In the genomic region with DNA sequence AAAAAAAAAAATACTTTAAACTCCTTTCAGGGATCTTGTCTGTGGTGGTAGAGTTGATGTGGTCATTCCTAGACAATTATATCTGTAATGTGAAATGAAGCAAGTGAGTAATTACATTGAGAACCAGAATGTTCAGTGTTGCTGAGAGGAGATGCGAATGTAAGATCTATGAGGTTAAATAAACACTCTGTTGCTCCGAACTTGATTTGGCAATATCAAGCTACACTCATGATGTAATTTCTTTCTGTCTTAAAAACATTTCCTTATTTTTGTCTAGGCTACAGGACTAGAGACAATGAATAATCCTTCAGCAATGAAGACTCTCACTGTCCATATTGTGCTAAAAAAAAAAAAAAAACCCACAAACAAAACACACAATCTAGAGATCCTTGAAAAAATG, we compare ENCODE assay signal across 21 cellular contexts.
DNase-seq lines count a peak whose midpoint lies in the region; ATAC-seq, FAIRE-seq and TF ChIP-seq lines count a peak whose summit lies in the region.
"Had no signal": no experiment of that assay in that cellular context is flagged by ENCODE, and none has a peak within 500 bp of the region (broad histone marks: within the 10 kb centered on the region; RNA-seq: fewer than 3 reads in every experiment).

No MANE protein-coding gene starts in this region.

- H3K36me3 ChIP-seq in astrocyte (ENCODE audit: insufficient read depth, low read length) (no peaks in the 10 kb centered on the region), trophoblast cell (ENCODE audit: control insufficient read depth in 1 of 2, insufficient read depth in 2 of 2, low read length in 2 of 2) (peaks cover 0 to 2% of the 10 kb centered on the region in 2 experiments)
- H3K36me3 ChIP-seq: BLaER1 treated with 17β-estradiol and CSF1 and Interleukin-3, amounts not matched to agents 10 nM and 100 nM; heart right ventricle; SJSA1 had no signal

- peak; percentile 90 for FAIRE-seq in astrocyte (lab: Jason Lieb, UNC)

- no peaks in the 10 kb centered on the region for H4K20me1 ChIP-seq in astrocyte (ENCODE audit: insufficient read depth, low read length)
- H4K20me1 ChIP-seq: BLaER1 treated with 17β-estradiol and CSF1 and Interleukin-3, amounts not matched to agents 10 nM and 100 nM had no signal

- H3K18ac ChIP-seq in trophoblast cell (ENCODE audit: low read length) = no peak overlapping the region

- no peak overlapping the region for H3K4me3 ChIP-seq in astrocyte (ENCODE audit: insufficient read depth, low read depth, low read length)
- no peak overlapping the region for H3K4me3 ChIP-seq in fibroblast of the aortic adventitia (ENCODE audit: low read depth, low read length)
- no peak overlapping the region for H3K4me3 ChIP-seq in trophoblast cell (ENCODE audit: low read depth, low read length)
- H3K4me3 ChIP-seq: BLaER1 treated with 17β-estradiol and CSF1 and Interleukin-3, amounts not matched to agents 10 nM and 100 nM; heart right ventricle; SJSA1 had no signal

- no peaks in the 10 kb centered on the region for H3K27me3 Mint-ChIP-seq in astrocyte (ENCODE audit: low read depth, unreplicated experiment)
- no peaks in the 10 kb centered on the region for H3K27me3 Mint-ChIP-seq in stimulated activated naive B cell treated with anti-CD40 and anti-IgM and Interleukin-4, amounts not matched to agents 10 μg/mL and 1 μg/mL and 100 μg/mL, for 72 hours
- H3K27me3 Mint-ChIP-seq: activated naive CD4-positive, alpha-beta T cell treated with anti-CD3 and anti-CD28 coated beads, Interleukin-2, amount 10 ng/mL, durations not matched to agents 7 days and 5 days; central memory CD8-positive, alpha-beta T cell; naive B cell had no signal

- H4K12ac ChIP-seq in trophoblast cell (ENCODE audit: low read depth, low read length) = no peak overlapping the region

- H4K91ac ChIP-seq in trophoblast cell (ENCODE audit: low read depth, low read length) = no peak overlapping the region

- no peak overlapping the region for H4K8ac ChIP-seq in trophoblast cell (ENCODE audit: low read depth, low read length)

- H3K4me2 ChIP-seq in astrocyte (ENCODE audit: low read length) (peak overlapping the region; percentile 23), trophoblast cell (ENCODE audit: low read length) (no peak overlapping the region)
- H3K4me2 ChIP-seq: BLaER1 treated with 17β-estradiol and CSF1 and Interleukin-3, amounts not matched to agents 10 nM and 100 nM had no signal

- WGBS in trophoblast cell (ENCODE audit: extremely low coverage, insufficient coverage, insufficient read length) = no CpG with 5 or more reads among the region's 2 CpGs

- ATAC-seq in stimulated activated naive B cell treated with anti-CD40 and anti-IgM and Interleukin-4, amounts not matched to agents 10 μg/mL and 1 μg/mL and 100 μg/mL, for 72 hours (replicated peaks) = no peak
- ATAC-seq: heart right ventricle, left colon had no signal

- peak; percentile 53 for DNase-seq in GM03348 (ENCODE audit: low spot score)
- peak; percentile 92 for DNase-seq in astrocyte (ENCODE audit: low read depth)
- peak; percentile 30 for DNase-seq in fibroblast of the aortic adventitia (ENCODE audit: low read depth)
- peak; percentile 41 to 95 for DNase-seq in trophoblast cell
- no peak for DNase-seq in cardiac septum (ENCODE audit: low spot score)
- no peak for DNase-seq in activated CD4-positive, CD25-positive, alpha-beta regulatory T cell (lab: John Stamatoyannopoulos, UW)
- DNase-seq in stimulated activated naive B cell treated with anti-CD40 and anti-IgM and Interleukin-4, amounts not matched to agents 10 μg/mL and 1 μg/mL and 100 μg/mL, for 72 hours = no peak
- no peak for DNase-seq in NCI-H128 (lab: John Stamatoyannopoulos, UW; ENCODE audit: unreplicated experiment)
- DNase-seq: activated CD4-positive, alpha-beta T cell treated with anti-CD3 and anti-CD28 coated beads for 4 hours; activated CD8-positive, alpha-beta memory T cell treated with anti-CD3 and anti-CD28 coated beads, Interleukin-2, amount 50 U/mL, for 48 hours; activated naive CD4-positive, alpha-beta T cell treated with anti-CD3 and anti-CD28 coated beads, Interleukin-2, amount 10 ng/mL, durations not matched to agents 7 days and 5 days; DMS 273 treated with DMSO at 0.1 percent for 48 hours; heart right ventricle; left colon; naive B cell; NCI-H187; substantia nigra; T-helper 9 cell had no signal

- H2AFZ ChIP-seq in astrocyte (ENCODE audit: low read depth, low read length) (no peak overlapping the region), trophoblast cell (ENCODE audit: insufficient read depth, low read length, poor library complexity) (no peak overlapping the region)

- H3K79me2 ChIP-seq in astrocyte (ENCODE audit: insufficient read depth, low read length) (no peaks in the 10 kb centered on the region), trophoblast cell (ENCODE audit: control insufficient read depth, insufficient read depth, low read length, poor library complexity) (no peaks in the 10 kb centered on the region)

- H3K14ac ChIP-seq in trophoblast cell (ENCODE audit: low read length) = no peak overlapping the region

- intact Hi-C loops in cardiac septum (cut with DNase I) = no loop called here

- H2BK120ac ChIP-seq in trophoblast cell (ENCODE audit: insufficient read depth, low read length, poor library complexity) = no peak overlapping the region

- peaks cover 7% of the 10 kb centered on the region for H3K4me1 Mint-ChIP-seq in astrocyte (ENCODE audit: low read depth, unreplicated experiment)
- H3K4me1 Mint-ChIP-seq in stimulated activated naive B cell treated with anti-CD40 and anti-IgM and Interleukin-4, amounts not matched to agents 10 μg/mL and 1 μg/mL and 100 μg/mL, for 72 hours = no peaks in the 10 kb centered on the region
- H3K4me1 Mint-ChIP-seq: activated naive CD4-positive, alpha-beta T cell treated with anti-CD3 and anti-CD28 coated beads, Interleukin-2, amount 10 ng/mL, durations not matched to agents 7 days and 5 days; central memory CD8-positive, alpha-beta T cell; naive B cell had no signal

- peaks cover 9% of the 10 kb centered on the region for H3K9me3 Mint-ChIP-seq in astrocyte (ENCODE audit: unreplicated experiment)
- H3K9me3 Mint-ChIP-seq in stimulated activated naive B cell treated with anti-CD40 and anti-IgM and Interleukin-4, amounts not matched to agents 10 μg/mL and 1 μg/mL and 100 μg/mL, for 72 hours = peaks cover 8 to 11% of the 10 kb centered on the region in 2 donors
- H3K9me3 Mint-ChIP-seq: central memory CD8-positive, alpha-beta T cell had no signal

- H3K9ac ChIP-seq in astrocyte (ENCODE audit: low read length) (no peak overlapping the region), trophoblast cell (ENCODE audit: low read length) (no peak overlapping the region)
- H3K9ac ChIP-seq: BLaER1 treated with 17β-estradiol and CSF1 and Interleukin-3, amounts not matched to agents 10 nM and 100 nM had no signal

- no peaks in the 10 kb centered on the region for H3K36me3 Mint-ChIP-seq in astrocyte (ENCODE audit: low read depth, unreplicated experiment)
- H3K36me3 Mint-ChIP-seq in stimulated activated naive B cell treated with anti-CD40 and anti-IgM and Interleukin-4, amounts not matched to agents 10 μg/mL and 1 μg/mL and 100 μg/mL, for 72 hours = no peaks in the 10 kb centered on the region
- H3K36me3 Mint-ChIP-seq: activated naive CD4-positive, alpha-beta T cell treated with anti-CD3 and anti-CD28 coated beads, Interleukin-2, amount 10 ng/mL, durations not matched to agents 7 days and 5 days; naive B cell had no signal

- H3K9me3 ChIP-seq in astrocyte (ENCODE audit: insufficient read depth, low read depth, low read length) = no peaks in the 10 kb centered on the region
- H3K9me3 ChIP-seq in trophoblast cell (ENCODE audit: insufficient read depth, low read depth, low read length) = peaks cover 2% of the 10 kb centered on the region
- H3K9me3 ChIP-seq: SJSA1 had no signal

- H3K27me3 ChIP-seq in astrocyte (ENCODE audit: insufficient read depth, low read length) (no peaks in the 10 kb centered on the region), trophoblast cell (ENCODE audit: insufficient read depth, low read length) (no peaks in the 10 kb centered on the region)
- H3K27me3 ChIP-seq: BLaER1 treated with 17β-estradiol and CSF1 and Interleukin-3, amounts not matched to agents 10 nM and 100 nM; heart right ventricle; SJSA1 had no signal

- no peaks in the 10 kb centered on the region for H3K4me1 ChIP-seq in astrocyte (ENCODE audit: insufficient read depth, low read length)
- no peaks in the 10 kb centered on the region for H3K4me1 ChIP-seq in trophoblast cell (ENCODE audit: control insufficient read depth in 1 of 2, insufficient read depth in 2 of 2, low read length in 2 of 2)
- H3K4me1 ChIP-seq: BLaER1 treated with 17β-estradiol and CSF1 and Interleukin-3, amounts not matched to agents 10 nM and 100 nM had no signal

- TF ChIP-seq CTCF in astrocyte (IDR thresholded peaks at IDR 0.05; ENCODE audit: insufficient read depth, low read depth, low read length) = no peak
- TF ChIP-seq CTCF in fibroblast of the aortic adventitia (IDR thresholded peaks at IDR 0.05; ENCODE audit: insufficient read depth, low read length) = no peak

- no peaks in the 10 kb centered on the region for H3K79me1 ChIP-seq in trophoblast cell (ENCODE audit: low read length)

- H2AK5ac ChIP-seq in trophoblast cell (ENCODE audit: low read length) = no peak overlapping the region

- H3K27ac ChIP-seq in astrocyte (ENCODE audit: low read depth, low read length) (peak overlapping the region; percentile 43), trophoblast cell (ENCODE audit: low read depth, low read length) (no peak overlapping the region)
- H3K27ac ChIP-seq: BLaER1 treated with 17β-estradiol and CSF1 and Interleukin-3, amounts not matched to agents 10 nM and 100 nM; heart right ventricle; SJSA1 had no signal

- no peak overlapping the region for H3K23ac ChIP-seq in trophoblast cell (ENCODE audit: low read length)

- no peak overlapping the region for H3K27ac Mint-ChIP-seq in astrocyte (ENCODE audit: unreplicated experiment)
- H3K27ac Mint-ChIP-seq in stimulated activated naive B cell treated with anti-CD40 and anti-IgM and Interleukin-4, amounts not matched to agents 10 μg/mL and 1 μg/mL and 100 μg/mL, for 72 hours = no peak overlapping the region
- H3K27ac Mint-ChIP-seq: activated naive CD4-positive, alpha-beta T cell treated with anti-CD3 and anti-CD28 coated beads, Interleukin-2, amount 10 ng/mL, durations not matched to agents 7 days and 5 days; naive B cell had no signal

- H2BK12ac ChIP-seq in trophoblast cell (ENCODE audit: low read length) = no peak overlapping the region

- H3K4me3 Mint-ChIP-seq in astrocyte (ENCODE audit: unreplicated experiment) = no peak overlapping the region
- no peak overlapping the region for H3K4me3 Mint-ChIP-seq in stimulated activated naive B cell treated with anti-CD40 and anti-IgM and Interleukin-4, amounts not matched to agents 10 μg/mL and 1 μg/mL and 100 μg/mL, for 72 hours
- H3K4me3 Mint-ChIP-seq: activated naive CD4-positive, alpha-beta T cell treated with anti-CD3 and anti-CD28 coated beads, Interleukin-2, amount 10 ng/mL, durations not matched to agents 7 days and 5 days; central memory CD8-positive, alpha-beta T cell; naive B cell had no signal

- H2BK5ac ChIP-seq in trophoblast cell (ENCODE audit: low read depth, low read length, poor library complexity) = no peak overlapping the region

- H3K4ac ChIP-seq in trophoblast cell (ENCODE audit: low read depth, low read length) = no peak overlapping the region

Comparison
In these comparisons a context has a peak if more than half of its experiments do, and no peak if none do; other contexts are left out.
1. DNase-seq: peak in GM03348 (single experiment), astrocyte (single experiment), fibroblast of the aortic adventitia (single experiment) and trophoblast cell (2 of 2); none in cardiac septum (single experiment), activated CD4-positive, CD25-positive, alpha-beta regulatory T cell (0 of 4), stimulated activated naive B cell treated with anti-CD40 and anti-IgM and Interleukin-4, amounts not matched to agents 10 μg/mL and 1 μg/mL and 100 μg/mL, for 72 hours (single experiment) and NCI-H128 (single experiment).